Comparison of ENCODE assay signal across 8 cellular contexts in the genomic region with DNA sequence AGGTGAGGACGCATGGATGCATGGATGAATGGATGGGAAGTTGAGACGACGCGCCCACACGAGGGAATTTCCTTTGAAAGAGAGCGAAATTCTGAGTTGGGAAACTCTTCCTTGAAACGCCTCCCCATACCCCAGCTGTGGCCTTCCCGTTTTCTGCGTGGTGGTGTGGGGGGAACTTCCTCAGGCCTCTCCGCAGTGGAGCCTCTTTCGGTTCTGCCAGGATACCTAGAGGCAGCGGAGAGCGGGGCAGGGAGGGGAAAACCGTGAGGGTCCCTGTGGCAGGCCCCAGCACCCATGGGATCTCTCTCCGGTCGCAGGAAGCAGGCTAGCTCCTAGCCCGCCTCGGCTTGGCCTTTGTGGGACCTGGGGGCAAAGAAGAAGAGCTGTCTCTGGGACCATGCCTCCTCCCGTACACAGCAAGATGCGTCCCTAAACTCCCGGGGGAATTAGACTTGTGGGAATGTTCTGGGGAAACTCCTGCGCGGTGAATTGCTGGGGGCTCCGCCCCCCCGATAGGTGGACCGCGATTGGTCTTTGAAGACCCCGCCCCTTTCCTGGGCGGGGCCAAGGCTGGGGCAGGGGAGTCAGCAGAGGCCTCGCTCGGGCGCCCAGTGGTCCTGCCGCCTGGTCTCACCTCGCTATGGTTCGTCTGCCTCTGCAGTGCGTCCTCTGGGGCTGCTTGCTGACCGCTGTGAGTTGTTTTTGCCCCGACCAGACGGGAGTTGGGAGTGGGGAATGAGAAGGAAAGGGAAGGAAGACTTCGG. TPM values are rescaled to one million over a fixed set of nuclear protein-coding genes. Genes with fewer than 3 reads are reported as not detected.
A peak's percentile ranks its signal among the peaks of the same experiment; 100 is the strongest.
DNase-seq lines count a peak whose midpoint lies in the region; ATAC-seq and TF ChIP-seq lines count a peak whose summit lies in the region.

A gene (plus strand): TSS at position 611 of the 764 bp plus-strand sequence. CDS start 30 bp downstream, at position 641.

- H3K4me3 ChIP-seq in lung = peak within 1 kb of the TSS; percentile 53

- peak; percentile 47 for DNase-seq in GDM1 (lab: John Stamatoyannopoulos, UW)
- peak; percentile 58 for DNase-seq in GOT3 (lab: John Stamatoyannopoulos, UW)
- peak; percentile 61 for DNase-seq in NCI-H146 (lab: John Stamatoyannopoulos, UW)
- DNase-seq in activated CD8-positive, alpha-beta T cell treated with anti-CD3 and anti-CD28 coated beads, Interleukin-2, amount 10 ng/mL, durations not matched to agents 7 days and 5 days = peak; percentile 58
- DNase-seq in effector CD4-positive, alpha-beta T cell = peak; percentile 61
- peak; percentile 86 for DNase-seq in lung (ENCODE audit: low spot score)
- peak; percentile 53 to 61 (median 57) for DNase-seq in stimulated activated CD4-positive, alpha-beta T cell treated with anti-CD3 and anti-CD28 coated beads, TNF-alpha, amount 100 ng/mL, for 4 hours (ENCODE audit: low read depth in 3 of 3)
- no peak for DNase-seq in HCEC 1CT

- peaks cover 26% of the 10 kb centered on the region for H3K27me3 Mint-ChIP-seq in activated CD8-positive, alpha-beta T cell treated with anti-CD3 and anti-CD28 coated beads, Interleukin-2, amount 10 ng/mL, durations not matched to agents 7 days and 5 days (ENCODE audit: low read depth)

- H3K36me3 Mint-ChIP-seq in activated CD8-positive, alpha-beta T cell treated with anti-CD3 and anti-CD28 coated beads, Interleukin-2, amount 10 ng/mL, durations not matched to agents 7 days and 5 days (ENCODE audit: low read depth) = no peaks in the 10 kb centered on the region

- H3K4me1 Mint-ChIP-seq in activated CD8-positive, alpha-beta T cell treated with anti-CD3 and anti-CD28 coated beads, Interleukin-2, amount 10 ng/mL, durations not matched to agents 7 days and 5 days (ENCODE audit: low read depth) = peaks cover 17% of the 10 kb centered on the region

- H3K27ac ChIP-seq in lung (ENCODE audit: low read depth in 1 of 2, low read length in 1 of 2) = peak within 1 kb of the TSS; percentile 58 to 91

- H3K9me3 Mint-ChIP-seq in activated CD8-positive, alpha-beta T cell treated with anti-CD3 and anti-CD28 coated beads, Interleukin-2, amount 10 ng/mL, durations not matched to agents 7 days and 5 days (ENCODE audit: insufficient read depth) = no peaks in the 10 kb centered on the region

- POLR2A ChIA-PET in activated CD8-positive, alpha-beta T cell treated with anti-CD3 and anti-CD28 coated beads, Interleukin-2, amount 10 ng/mL, durations not matched to agents 7 days and 5 days (lab: Charles Lee) = no interaction called here

- H3K27me3 ChIP-seq in lung (ENCODE audit: control insufficient read depth, insufficient read depth) = no peaks in the 10 kb centered on the region

- H3K27ac Mint-ChIP-seq in activated CD8-positive, alpha-beta T cell treated with anti-CD3 and anti-CD28 coated beads, Interleukin-2, amount 10 ng/mL, durations not matched to agents 7 days and 5 days = no peak within 1 kb of the TSS

- CTCF ChIA-PET in activated CD8-positive, alpha-beta T cell treated with anti-CD3 and anti-CD28 coated beads, Interleukin-2, amount 10 ng/mL, durations not matched to agents 7 days and 5 days (lab: Charles Lee) = interaction anchor here (2.3 kb wide), 1 partner anchor 15 kb away, joined by 10 read pairs; no protein-coding TSS in a partner anchor

- no peak for TF ChIP-seq CTCF in lung (IDR thresholded peaks at IDR 0.05; ENCODE audit: control extremely low read depth, extremely low read depth)

- no peaks in the 10 kb centered on the region for H3K9me3 ChIP-seq in lung (ENCODE audit: control insufficient read depth in 2 of 2, insufficient read depth in 1 of 2, low read length in 1 of 2)

- peak within 1 kb of the TSS; percentile 79 for H3K4me3 Mint-ChIP-seq in activated CD8-positive, alpha-beta T cell treated with anti-CD3 and anti-CD28 coated beads, Interleukin-2, amount 10 ng/mL, durations not matched to agents 7 days and 5 days

- peaks cover 0 to 10% of the 10 kb centered on the region in 2 donors for H3K36me3 ChIP-seq in lung (ENCODE audit: control insufficient read depth in 2 of 2, insufficient read depth in 2 of 2, low read length in 2 of 2)

- 2 to 4% methylated on average over 40 of the region's 40 CpGs for WGBS in lung, 2 donors

- peaks cover 0 to 6% of the 10 kb centered on the region in 2 donors for H3K4me1 ChIP-seq in lung (ENCODE audit: control insufficient read depth in 2 of 2, insufficient read depth in 2 of 2, low read length in 2 of 2)

- peak; percentile 84 for ATAC-seq in activated CD8-positive, alpha-beta T cell treated with anti-CD3 and anti-CD28 coated beads, Interleukin-2, amount 10 ng/mL, durations not matched to agents 7 days and 5 days
- peak; percentile 90 for ATAC-seq in lung (ENCODE audit: insufficient read depth, low FRiP score)

RNA-seq across cellular contexts. Expression of the gene that starts here (rescaled TPM):
- total RNA-seq in activated CD8-positive, alpha-beta T cell treated with anti-CD3 and anti-CD28 coated beads, Interleukin-2, amount 10 ng/mL, durations not matched to agents 7 days and 5 days = 1 to 10 TPM in 1 of 2 experiments, under 1 TPM in 1; 0.94 to 1.0 TPM
- 10 to 100 TPM; 20.4 to 28.1 TPM for total RNA-seq in lung
- 10 to 100 TPM; 28.7 to 55.0 TPM for polyA plus RNA-seq in lung

Comparison
In these comparisons a context has a peak if more than half of its experiments do, and no peak if none do; other contexts are left out.
1. RNA of the gene that starts here (total RNA-seq): 20.4 to 28.1 TPM in lung; 0.94 to 1.0 TPM in activated CD8-positive, alpha-beta T cell treated with anti-CD3 and anti-CD28 coated beads, Interleukin-2, amount 10 ng/mL, durations not matched to agents 7 days and 5 days; every median in the first group is over 10 times any median in the second.